In genomic region chr1:119222271-119222670, GRCh38 we compare ENCODE assay signal across 1 cellular context.
TF ChIP-seq lines count a peak whose summit lies in the region.

No MANE protein-coding gene starts in this region.

TF ChIP-seq in H1, 55 proteins besides CTCF, POLR2A, EP300 and RAD21:
- TF ChIP-seq CHD7 (IDR thresholded peaks at IDR 0.05; ENCODE audit: insufficient replicate concordance, low read length) (no peak), KDM4A (IDR thresholded peaks at IDR 0.05; ENCODE audit: low read depth, low read length, severe bottlenecking) (no peak), SRF (IDR thresholded peaks at IDR 0.05; ENCODE audit: low read depth, low read length) (no peak), NANOG (IDR thresholded peaks at IDR 0.05; ENCODE audit: insufficient read depth, low read depth, low read length, poor library complexity, severe bottlenecking) (no peak), SIRT6 (IDR thresholded peaks at IDR 0.05; ENCODE audit: low read length) (no peak), HDAC6 (IDR thresholded peaks at IDR 0.05; ENCODE audit: low read depth, low read length) (no peak), GABPA (IDR thresholded peaks at IDR 0.05; ENCODE audit: borderline replicate concordance, insufficient read depth, low read length) (no peak), JUND (IDR thresholded peaks at IDR 0.05; ENCODE audit: low read length) (no peak), TCF12 (IDR thresholded peaks at IDR 0.05; ENCODE audit: low read depth, low read length) (no peak), JUN (IDR thresholded peaks at IDR 0.05; ENCODE audit: low read depth, low read length) (no peak), KDM1A (IDR thresholded peaks at IDR 0.05; ENCODE audit: borderline replicate concordance, low read length) (no peak), CTBP2 (IDR thresholded peaks at IDR 0.05; ENCODE audit: borderline replicate concordance, insufficient read depth, insufficient read length, low read length) (no peak), BRCA1 (IDR thresholded peaks at IDR 0.05; ENCODE audit: low read depth, low read length) (no peak), SAP30 (IDR thresholded peaks at IDR 0.05; ENCODE audit: insufficient read depth, insufficient replicate concordance, low read length) (no peak), SUZ12 (IDR thresholded peaks at IDR 0.05; ENCODE audit: low read length) (no peak), KDM5A (IDR thresholded peaks at IDR 0.05; ENCODE audit: low read length) (no peak), SP4 (IDR thresholded peaks at IDR 0.05; ENCODE audit: low read length) (no peak), SP1 (IDR thresholded peaks at IDR 0.05; ENCODE audit: low read depth, low read length) (no peak)
TF ChIP-seq in H1: peak in this region for 0.
